ENCODE assay signal across 8 cellular contexts in the genomic region with DNA sequence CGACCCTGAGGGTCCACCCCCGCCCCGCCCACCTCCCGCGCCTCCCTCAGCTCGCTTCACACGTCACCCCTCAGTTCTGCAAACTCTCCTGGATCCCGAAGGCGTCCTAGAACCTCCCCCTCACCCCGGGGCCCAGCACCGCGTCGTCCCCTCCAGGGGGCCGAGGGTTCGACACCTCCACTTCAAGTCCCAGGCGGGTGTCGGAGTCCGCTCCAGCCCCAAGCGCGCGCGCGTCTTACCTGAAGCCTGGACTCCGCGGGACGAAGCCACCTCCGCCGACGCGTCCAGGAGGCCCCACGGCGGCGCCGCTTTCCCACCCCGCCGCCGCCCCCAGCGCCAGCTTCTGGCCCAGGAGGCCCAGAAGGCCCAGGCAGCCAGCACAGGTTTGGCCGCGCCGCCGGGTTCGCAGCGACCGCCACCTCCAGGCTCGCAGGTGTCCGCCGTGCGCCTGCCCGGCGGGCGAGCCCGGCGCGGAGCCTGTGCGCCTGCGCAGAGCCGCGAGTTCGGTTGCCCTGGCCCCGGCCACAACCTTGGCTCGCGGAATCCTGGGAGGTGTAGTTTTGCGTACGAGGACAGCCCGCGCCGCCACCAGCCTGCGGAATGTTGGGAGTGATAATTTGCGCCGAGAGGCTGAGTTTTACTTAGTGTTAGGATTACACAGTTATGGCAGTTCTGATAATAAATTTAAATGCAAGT. TPM values are rescaled to one million over a fixed set of nuclear protein-coding genes. Genes with fewer than 3 reads are reported as not detected.
DNase-seq lines count a peak whose midpoint lies in the region; ATAC-seq lines count a peak whose summit lies in the region.

TSS of gene POMGNT2 (minus strand) at position 483 of the 696 bp plus-strand sequence. CDS start 24,648 bp downstream, outside the sequence.

- DNase-seq in HS-27A (ENCODE audit: low read depth) (peak; percentile 59), NOMO-1 treated with DMSO at 0.1 percent for 48 hours (lab: John Stamatoyannopoulos, UW; ENCODE audit: unreplicated experiment) (peak; percentile 78), mesenteric fat pad (ENCODE audit: low spot score) (peak; percentile 97)
- DNase-seq in activated CD8-positive, alpha-beta memory T cell treated with anti-CD3 and anti-CD28 coated beads, Interleukin-2, amount 50 U/mL, for 4 hours, result peak; percentile 88
- DNase-seq in stimulated activated CD8-positive, alpha-beta memory T cell treated with anti-CD3 and anti-CD28 coated beads, Interleukin-12 subunit alpha, Interleukin-12 subunit beta, amount 100 ng/mL, for 24 hours (ENCODE audit: extremely low read depth), result peak; percentile 68

- peak within 1 kb of the TSS; percentile 67 for H3K27ac ChIP-seq in BLaER1

- H3K27me3 ChIP-seq in BLaER1, result no peaks in the 10 kb centered on the region

- H3K9ac ChIP-seq in BLaER1, result peak within 1 kb of the TSS; percentile 80

- peaks cover 40% of the 10 kb centered on the region for H4K20me1 ChIP-seq in BLaER1

- H3K9me3 ChIP-seq in BLaER1, result no peaks in the 10 kb centered on the region

- in situ Hi-C loops in endometrial microvascular endothelial cells (cut with HindIII; ENCODE audit: inconsistent ontology term, low pct_unique_long_range_greater_than_20kb, low sequenced_read_pairs), result no loop called here

- peaks cover 22% of the 10 kb centered on the region for H3K4me1 ChIP-seq in BLaER1

- H3K4me3 ChIP-seq in BLaER1, result peak within 1 kb of the TSS; percentile 82

- no peaks in the 10 kb centered on the region for H3K36me3 ChIP-seq in BLaER1

- peak; percentile 97 for ATAC-seq in GM19397 (IDR thresholded peaks at IDR 0.05; ENCODE audit: unreplicated experiment)

- H3K4me2 ChIP-seq in BLaER1, result peak within 1 kb of the TSS; percentile 93

RNA-seq across cellular contexts. Expression of gene POMGNT2, which starts in this region (rescaled TPM):
- 12.2 TPM for total RNA-seq in endometrial microvascular endothelial cells (ENCODE audit: inconsistent ontology term)
- 16.1 TPM for total RNA-seq in mesenteric fat pad

Comparison
In these comparisons a context has a peak if more than half of its experiments do, and no peak if none do; other contexts are left out.
1. Peak in every context shown above with its lines: DNase-seq, ATAC-seq, H3K4me3 ChIP-seq and H3K27ac ChIP-seq.